ENCODE assay signal across 14 cellular contexts in the genomic region with DNA sequence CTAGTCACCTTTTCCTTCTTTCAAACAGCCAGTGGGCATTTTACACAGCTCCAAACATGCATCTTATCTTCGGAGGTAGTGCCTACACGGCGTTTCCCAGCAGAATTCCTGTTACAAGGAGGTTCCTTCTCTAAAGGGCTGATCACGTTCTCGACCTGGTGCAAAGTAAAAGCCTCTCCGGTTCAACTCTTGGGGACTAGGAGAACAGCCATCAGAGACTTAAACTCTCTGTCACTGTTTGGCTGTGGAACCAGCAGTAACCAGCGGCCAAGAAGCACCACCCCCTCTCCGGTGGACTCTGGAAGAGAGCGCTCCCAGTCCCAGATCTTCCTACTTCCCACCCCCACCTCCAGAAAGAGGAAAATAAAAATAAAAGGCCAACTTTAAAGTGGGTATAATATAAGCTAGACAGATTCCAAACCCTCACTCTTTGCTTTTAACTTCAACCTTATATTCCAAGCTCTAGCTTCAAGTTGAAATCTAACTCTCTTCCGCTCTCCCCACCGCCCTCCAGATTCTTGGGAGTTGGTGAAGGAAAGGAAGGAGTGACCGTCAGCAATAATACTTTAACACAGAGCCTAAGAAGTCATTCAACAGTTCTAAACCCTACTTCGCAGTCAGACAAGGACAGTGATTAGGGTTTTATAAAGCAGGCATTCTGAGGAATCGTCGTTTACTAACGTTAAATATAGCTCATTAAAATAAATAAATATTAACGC. TPM values are rescaled to one million over a fixed set of nuclear protein-coding genes. Genes with fewer than 3 reads are reported as not detected.
DNase-seq lines count a peak whose midpoint lies in the region; ATAC-seq and TF ChIP-seq lines count a peak whose summit lies in the region.
"Had no signal": no experiment of that assay in that cellular context is flagged by ENCODE, and none has a peak within 500 bp of the region (broad histone marks: within the 10 kb centered on the region; RNA-seq: fewer than 3 reads in every experiment).

No MANE protein-coding gene starts in this region.

- no peak for DNase-seq in heart left ventricle
- DNase-seq in Right ventricle myocardium superior = no peak
- DNase-seq in esophagus muscularis mucosa (ENCODE audit: extremely low spot score) = no peak
- DNase-seq in mucosa of descending colon = peak; percentile 40 to 68 (median 59)
- DNase-seq in type B pancreatic cell (ENCODE audit: extremely low spot score, unreplicated experiment) = no peak
- no peak for DNase-seq in SKM-1 (lab: John Stamatoyannopoulos, UW; ENCODE audit: unreplicated experiment)
- no peak for DNase-seq in T1000 (lab: John Stamatoyannopoulos, UW)
- DNase-seq: activated CD4-positive, alpha-beta T cell treated with anti-CD3 and anti-CD28 coated beads for 4 hours; DND-41; naive B cell; NCI-H2107; SHP77; upper lobe of left lung had no signal

- peaks cover 71% of the 10 kb centered on the region for H3K27me3 Mint-ChIP-seq in type B pancreatic cell

- 3 to 5% (median 3%) methylated on average over 17 of the region's 17 CpGs for WGBS in heart left ventricle, 4 donors
- WGBS in esophagus muscularis mucosa = 17% methylated on average over 17 of the region's 17 CpGs

- H3K9me3 ChIP-seq in heart left ventricle (no peaks in the 10 kb centered on the region), esophagus muscularis mucosa (no peaks in the 10 kb centered on the region), mucosa of descending colon (no peaks in the 10 kb centered on the region)
- H3K9me3 ChIP-seq: upper lobe of left lung had no signal

- no peaks in the 10 kb centered on the region for H3K36me3 Mint-ChIP-seq in type B pancreatic cell
- H3K36me3 Mint-ChIP-seq: naive B cell had no signal

- TF ChIP-seq EP300 in esophagus muscularis mucosa (IDR thresholded peaks at IDR 0.05) = no peak

- peak overlapping the region; percentile 79 for H3K4me3 Mint-ChIP-seq in type B pancreatic cell
- H3K4me3 Mint-ChIP-seq: naive B cell had no signal

- peak in 3 of 4 donors; percentile 52 to 70 (median 54) for ATAC-seq in heart left ventricle
- no peak for ATAC-seq in Right ventricle myocardium superior (ENCODE audit: poor library complexity)
- peak; percentile 70 for ATAC-seq in mucosa of descending colon
- no peak for ATAC-seq in GM21381 (IDR thresholded peaks at IDR 0.05; ENCODE audit: unreplicated experiment)

- TF ChIP-seq CTCF in heart left ventricle (IDR thresholded peaks at IDR 0.05) (no peak), esophagus muscularis mucosa (IDR thresholded peaks at IDR 0.05) (no peak), mucosa of descending colon (IDR thresholded peaks at IDR 0.05) (no peak), type B pancreatic cell (conservative IDR thresholded peaks at IDR 0.05) (no peak)

- H3K36me3 ChIP-seq in heart left ventricle (no peaks in the 10 kb centered on the region), esophagus muscularis mucosa (no peaks in the 10 kb centered on the region), mucosa of descending colon (ENCODE audit: low read depth) (no peaks in the 10 kb centered on the region)
- H3K36me3 ChIP-seq: upper lobe of left lung had no signal

- TF ChIP-seq POLR2A in heart left ventricle (IDR thresholded peaks at IDR 0.05) (no peak), esophagus muscularis mucosa (IDR thresholded peaks at IDR 0.05; ENCODE audit: low read depth) (no peak)

- H3K4me1 Mint-ChIP-seq in type B pancreatic cell (ENCODE audit: unreplicated experiment) = peaks cover 5% of the 10 kb centered on the region

- no peaks in the 10 kb centered on the region for H3K9me3 Mint-ChIP-seq in type B pancreatic cell

- H3K27ac ChIP-seq in heart left ventricle (peak overlapping the region in 3 of 12 donors; percentile 1 to 53 (median 26)), esophagus muscularis mucosa (replicated peaks in 1 of 4) (peak overlapping the region; percentile 72 to 78 (median 74))
- H3K27ac ChIP-seq: upper lobe of left lung had no signal

- H3K4me1 ChIP-seq in heart left ventricle = peaks cover 0 to 10% (median 0%) of the 10 kb centered on the region in 12 donors
- peaks cover 6 to 25% (median 23%) of the 10 kb centered on the region in 4 donors for H3K4me1 ChIP-seq in esophagus muscularis mucosa
- H3K4me1 ChIP-seq in mucosa of descending colon (ENCODE audit: low read depth) = peaks cover 3% of the 10 kb centered on the region

- H3K27ac Mint-ChIP-seq in type B pancreatic cell = no peak overlapping the region
- H3K27ac Mint-ChIP-seq: naive B cell had no signal

- intact Hi-C loops in heart left ventricle (cut with DNase I) (no loop called here), Right ventricle myocardium superior (cut with DNase I) (no loop called here), esophagus muscularis mucosa (cut with DNase I) (no loop called here), mucosa of descending colon (cut with DNase I, micrococcal nuclease) (no loop called here)

- peak overlapping the region in 7 of 12 donors; percentile 15 to 52 (median 32) for H3K4me3 ChIP-seq in heart left ventricle
- H3K4me3 ChIP-seq in esophagus muscularis mucosa = peak overlapping the region; percentile 42 to 62 (median 59)
- peak overlapping the region; percentile 12 for H3K4me3 ChIP-seq in mucosa of descending colon

- H3K27me3 ChIP-seq in heart left ventricle (peaks cover 0 to 49% (median 30%) of the 10 kb centered on the region in 9 donors), esophagus muscularis mucosa (peaks cover 0 to 24% (median 2%) of the 10 kb centered on the region in 4 donors)
- H3K27me3 ChIP-seq: upper lobe of left lung had no signal

RNA-seq across cellular contexts. Expression of gene BRINP3, which starts 2.9 kb away (rescaled TPM):
- total RNA-seq in heart left ventricle = 1 to 10 TPM in 2 of 9 donors, under 1 TPM in 4, not detected in 3; 0.20 to 2.5 (median 0.41) TPM
- polyA plus RNA-seq in heart left ventricle = 1 to 10 TPM in 1 of 2 donors, under 1 TPM in 1; 0.15 to 2.7 TPM
- 0.05 TPM for total RNA-seq in Right ventricle myocardium superior
- total RNA-seq in esophagus muscularis mucosa = 10 to 100 TPM in 2 of 4 donors, 1 to 10 TPM in 2; 3.5 to 34.1 (median 9.5) TPM
- 10 to 100 TPM; 12.4 to 48.7 (median 14.2) TPM for total RNA-seq in mucosa of descending colon
- total RNA-seq in type B pancreatic cell (ENCODE audit: low replicate concordance) = 6.6 and 8.1 TPM in 2 replicates

Comparison
In these comparisons a context has a peak if more than half of its experiments do, and no peak if none do; other contexts are left out.
1. ATAC-seq: peak in heart left ventricle (3 of 4) and mucosa of descending colon (single experiment); none in Right ventricle myocardium superior (single experiment) and GM21381 (single experiment).
2. DNase-seq: peak in mucosa of descending colon (3 of 3); none in heart left ventricle (0 of 5), Right ventricle myocardium superior (single experiment), esophagus muscularis mucosa (single experiment), type B pancreatic cell (single experiment), SKM-1 (single experiment) and T1000 (single experiment).
3. Peak in every context shown above with its lines, with median percentiles within 50 percentile points of each other: H3K4me3 ChIP-seq.